In the genomic region with DNA sequence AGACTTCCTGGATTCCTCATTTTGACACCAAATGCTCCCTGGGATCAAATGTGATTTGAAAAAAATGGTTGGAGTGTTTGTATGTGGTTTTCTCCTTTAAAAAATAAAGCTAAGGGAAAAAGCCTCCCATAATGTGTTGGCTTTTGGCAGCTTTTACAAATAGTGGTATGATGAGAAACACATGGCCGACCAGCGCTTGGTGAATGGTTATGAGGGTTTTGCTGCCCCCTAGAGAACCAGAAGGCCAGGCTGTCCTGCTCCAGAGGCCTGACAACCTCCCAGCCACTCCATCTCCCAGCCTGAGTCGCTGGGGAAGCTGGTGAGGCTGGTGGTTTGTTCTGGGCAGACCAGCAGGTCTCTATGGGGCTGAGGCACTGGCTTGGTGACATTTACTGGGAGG, we compare ENCODE assay signal across 8 cellular contexts.
DNase-seq lines count a peak whose midpoint lies in the region; ATAC-seq and TF ChIP-seq lines count a peak whose summit lies in the region.

No MANE protein-coding gene starts in this region.

- no peak overlapping the region for H3K4me2 ChIP-seq in OCI-LY3 (ENCODE audit: low read length)

- no peaks in the 10 kb centered on the region for H3K36me3 ChIP-seq in OCI-LY3 (replicated peaks; ENCODE audit: low read depth, low read length)

- H3K79me2 ChIP-seq in OCI-LY3 (ENCODE audit: low read length), result no peaks in the 10 kb centered on the region

- H3K9me3 ChIP-seq in OCI-LY3 (ENCODE audit: insufficient read depth, low read length), result no peaks in the 10 kb centered on the region

- ATAC-seq in esophagus mucosa, result no peak

- H4K20me1 ChIP-seq in OCI-LY3 (ENCODE audit: insufficient read depth, low read length), result no peaks in the 10 kb centered on the region

- no peak overlapping the region for H3K27ac ChIP-seq in OCI-LY3 (ENCODE audit: low read length)

- DNase-seq in GM10266 (ENCODE audit: extremely low spot score), result no peak
- peak; percentile 74 for DNase-seq in fibroblast of pulmonary artery (ENCODE audit: low read depth)
- no peak for DNase-seq in retinal pigment epithelial cell (ENCODE audit: low read depth)
- no peak for DNase-seq in amygdala (lab: John Stamatoyannopoulos, UW)
- no peak for DNase-seq in NCI-H2029 (lab: John Stamatoyannopoulos, UW)
- no peak for DNase-seq in stimulated activated CD4-positive, alpha-beta T cell treated with anti-CD3 and anti-CD28 coated beads, Interleukin-4, amount 100 ng/mL, for 1 hour

- no peak overlapping the region for H3K4me3 ChIP-seq in OCI-LY3 (ENCODE audit: low read length)
- H3K4me3 ChIP-seq in fibroblast of pulmonary artery (replicated peaks; ENCODE audit: low read depth, low read length), result no peak overlapping the region
- no peak overlapping the region for H3K4me3 ChIP-seq in retinal pigment epithelial cell (ENCODE audit: low read length)

- H3K27me3 ChIP-seq in OCI-LY3 (ENCODE audit: low read depth, low read length), result peaks cover 12% of the 10 kb centered on the region

- H2AFZ ChIP-seq in OCI-LY3 (ENCODE audit: low read depth, low read length), result no peak overlapping the region

- H3K9ac ChIP-seq in OCI-LY3 (ENCODE audit: low read length), result no peak overlapping the region

- TF ChIP-seq CTCF in GM10266 (IDR thresholded peaks at IDR 0.05; ENCODE audit: control insufficient read depth, insufficient read depth, low read depth, missing control alignments) (peak; percentile 23), OCI-LY3 (IDR thresholded peaks at IDR 0.05; ENCODE audit: low read depth, low read length) (peak; percentile 40), fibroblast of pulmonary artery (IDR thresholded peaks at IDR 0.05; ENCODE audit: low read length, missing control alignments) (peak; percentile 48), retinal pigment epithelial cell (conservative IDR thresholded peaks at IDR 0.05; ENCODE audit: low read depth, low read length) (peak; percentile 25)

- no peaks in the 10 kb centered on the region for H3K4me1 ChIP-seq in OCI-LY3 (ENCODE audit: low read length)
